ENCODE assay signal across 21 cellular contexts in the genomic region with DNA sequence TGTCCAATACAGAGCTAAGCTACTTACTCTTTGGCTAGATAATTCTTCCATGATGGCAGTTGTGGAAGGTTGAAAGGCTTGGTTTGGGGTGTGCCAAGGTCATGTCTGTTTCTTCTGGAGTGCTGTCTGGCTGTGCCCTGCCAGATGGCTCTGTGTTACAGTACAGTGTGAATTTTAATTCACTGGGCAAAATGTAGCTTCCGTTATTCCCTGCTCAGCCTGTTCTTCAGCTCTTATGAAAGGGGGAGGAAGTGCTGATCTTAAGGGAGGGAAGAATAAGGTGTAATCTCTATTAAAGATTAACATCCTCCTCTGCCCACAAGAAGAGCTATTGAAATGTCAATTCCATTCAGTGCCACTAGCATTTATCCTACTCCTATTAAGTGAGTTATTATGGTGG. TPM values are rescaled to one million over a fixed set of nuclear protein-coding genes. Genes with fewer than 3 reads are reported as not detected.
DNase-seq lines count a peak whose midpoint lies in the region; ATAC-seq and TF ChIP-seq lines count a peak whose summit lies in the region.
"Had no signal": no experiment of that assay in that cellular context is flagged by ENCODE, and none has a peak within 500 bp of the region (broad histone marks: within the 10 kb centered on the region; RNA-seq: fewer than 3 reads in every experiment).

No MANE protein-coding gene starts in this region.

- ATAC-seq in activated CD4-positive, alpha-beta T cell treated with anti-CD3 and anti-CD28 coated beads for 36 hours = no peak
- ATAC-seq in central memory CD8-positive, alpha-beta T cell (replicated peaks; ENCODE audit: extremely low read depth, poor library complexity, severe bottlenecking) = no peak
- no peak for ATAC-seq in HG02678 (IDR thresholded peaks at IDR 0.05; ENCODE audit: unreplicated experiment)
- ATAC-seq: naive thymus-derived CD8-positive, alpha-beta T cell had no signal

- H3K36me3 Mint-ChIP-seq in activated CD4-positive, alpha-beta T cell treated with anti-CD3 and anti-CD28 coated beads for 36 hours (ENCODE audit: low read depth) = peaks cover 56% of the 10 kb centered on the region
- peaks cover 39% of the 10 kb centered on the region for H3K36me3 Mint-ChIP-seq in central memory CD8-positive, alpha-beta T cell (ENCODE audit: insufficient read depth)
- peaks cover 68% of the 10 kb centered on the region for H3K36me3 Mint-ChIP-seq in nephron (ENCODE audit: low read depth)
- H3K36me3 Mint-ChIP-seq in activated CD4-positive, alpha-beta memory T cell treated with anti-CD3 and anti-CD28 coated beads for 36 hours = peaks cover 68% of the 10 kb centered on the region

- peaks cover 79% of the 10 kb centered on the region for H4K20me1 ChIP-seq in PC-9 (ENCODE audit: insufficient read depth)

- BruUV-seq in PC-9 (replicated peaks; lab: Mats Ljungman, UMichigan) = no TSS peak

- no peak overlapping the region for H3K27ac ChIP-seq in PC-9
- H3K27ac ChIP-seq: BLaER1 treated with 17β-estradiol and CSF1 and Interleukin-3, amounts not matched to agents 10 nM and 100 nM; skin epidermis; upper lobe of left lung had no signal

- H3F3A ChIP-seq in PC-9 (ENCODE audit: insufficient read depth, low read depth) = peaks cover 24% of the 10 kb centered on the region

- H3K27me3 ChIP-seq in PC-9 (ENCODE audit: insufficient read depth, low read depth) = no peaks in the 10 kb centered on the region
- H3K27me3 ChIP-seq: BLaER1 treated with 17β-estradiol and CSF1 and Interleukin-3, amounts not matched to agents 10 nM and 100 nM; upper lobe of left lung had no signal

- no peak overlapping the region for H3K4me3 Mint-ChIP-seq in activated CD4-positive, alpha-beta T cell treated with anti-CD3 and anti-CD28 coated beads for 36 hours
- H3K4me3 Mint-ChIP-seq in central memory CD8-positive, alpha-beta T cell = no peak overlapping the region
- H3K4me3 Mint-ChIP-seq in nephron = no peak overlapping the region
- no peak overlapping the region for H3K4me3 Mint-ChIP-seq in activated CD4-positive, alpha-beta memory T cell treated with anti-CD3 and anti-CD28 coated beads for 36 hours
- H3K4me3 Mint-ChIP-seq: naive thymus-derived CD8-positive, alpha-beta T cell had no signal

- CTCF ChIA-PET in activated CD4-positive, alpha-beta T cell treated with anti-CD3 and anti-CD28 coated beads for 36 hours (lab: Charles Lee) = interaction anchor here (0.6 to 8.4 kb wide), 5 partner anchors 12 to 504 kb away, joined by 3 to 88 read pairs (median 3); no protein-coding TSS in a partner anchor
- CTCF ChIA-PET in PC-9 (lab: Charles Lee) = no interaction called here
- CTCF ChIA-PET in activated CD4-positive, alpha-beta memory T cell treated with anti-CD3 and anti-CD28 coated beads for 36 hours (lab: Charles Lee) = interaction anchor here (3.1 kb wide), 1 partner anchor 506 kb away, joined by 16 read pairs; no protein-coding TSS in a partner anchor

- no peaks in the 10 kb centered on the region for H3K27me3 Mint-ChIP-seq in activated CD4-positive, alpha-beta T cell treated with anti-CD3 and anti-CD28 coated beads for 36 hours
- H3K27me3 Mint-ChIP-seq in central memory CD8-positive, alpha-beta T cell = no peaks in the 10 kb centered on the region
- no peaks in the 10 kb centered on the region for H3K27me3 Mint-ChIP-seq in nephron (ENCODE audit: low read depth)
- H3K27me3 Mint-ChIP-seq in activated CD4-positive, alpha-beta memory T cell treated with anti-CD3 and anti-CD28 coated beads for 36 hours = no peaks in the 10 kb centered on the region
- H3K27me3 Mint-ChIP-seq: naive thymus-derived CD8-positive, alpha-beta T cell; progenitor cell of endocrine pancreas had no signal

- no peak for TF ChIP-seq CTCF in nephron (IDR thresholded peaks at IDR 0.05; ENCODE audit: unreplicated experiment in 3 of 3)
- no peak for TF ChIP-seq CTCF in PC-9 (conservative IDR thresholded peaks at IDR 0.05)

- no peak overlapping the region for H3K4me3 ChIP-seq in PC-9
- H3K4me3 ChIP-seq: BLaER1 treated with 17β-estradiol and CSF1 and Interleukin-3, amounts not matched to agents 10 nM and 100 nM; skin epidermis; upper lobe of left lung had no signal

- H3K4me2 ChIP-seq in PC-9 = no peak overlapping the region
- H3K4me2 ChIP-seq: BLaER1 treated with 17β-estradiol and CSF1 and Interleukin-3, amounts not matched to agents 10 nM and 100 nM; SK-N-SH had no signal

- no peak for DNase-seq in activated CD4-positive, alpha-beta T cell treated with anti-CD3 and anti-CD28 coated beads for 36 hours
- DNase-seq in activated CD4-positive, alpha-beta T cell treated with anti-CD3 and anti-CD28 coated beads for 4 hours = no peak
- DNase-seq in HT-29 (ENCODE audit: low spot score) = peak; percentile 75
- DNase-seq in central memory CD8-positive, alpha-beta T cell (ENCODE audit: low spot score in 2 of 2) = no peak
- DNase-seq in PC-9 = no peak
- no peak for DNase-seq in activated CD4-positive, alpha-beta memory T cell treated with anti-CD3 and anti-CD28 coated beads for 36 hours
- DNase-seq: activated naive CD4-positive, alpha-beta T cell treated with Interleukin-2 at 50 U/mL for 16 hours; GF-D8; naive thymus-derived CD8-positive, alpha-beta T cell; NCI-H1092; NCI-H2081 treated with DMSO at 0.1 percent for 48 hours; NCI-H748 treated with DMSO at 0.1 percent for 48 hours; OCI-M1; SK-N-SH; stimulated activated CD4-positive, alpha-beta T cell treated with anti-CD3 and anti-CD28 coated beads, Interleukin-2, amount 100 ng/mL, for 48 hours; upper lobe of left lung had no signal

- no peaks in the 10 kb centered on the region for H3K9me2 ChIP-seq in PC-9 (ENCODE audit: insufficient read depth)
- H3K9me2 ChIP-seq: SK-N-SH had no signal

- POLR2A ChIA-PET in activated CD4-positive, alpha-beta T cell treated with anti-CD3 and anti-CD28 coated beads for 36 hours (lab: Charles Lee) = no interaction called here
- POLR2A ChIA-PET in PC-9 (lab: Charles Lee; ENCODE audit: unreplicated experiment) = interaction anchor here (0.6 kb wide), 1 partner anchor 1885 kb away, joined by 3 read pairs; no protein-coding TSS in a partner anchor
- POLR2A ChIA-PET in activated CD4-positive, alpha-beta memory T cell treated with anti-CD3 and anti-CD28 coated beads for 36 hours (lab: Charles Lee) = no interaction called here

- H3K27ac Mint-ChIP-seq in activated CD4-positive, alpha-beta T cell treated with anti-CD3 and anti-CD28 coated beads for 36 hours = peak overlapping the region; percentile 29
- peak overlapping the region; percentile 23 for H3K27ac Mint-ChIP-seq in central memory CD8-positive, alpha-beta T cell (ENCODE audit: low read depth)
- peak overlapping the region in 2 of 3 experiments; percentile 41 for H3K27ac Mint-ChIP-seq in nephron
- no peak overlapping the region for H3K27ac Mint-ChIP-seq in activated CD4-positive, alpha-beta memory T cell treated with anti-CD3 and anti-CD28 coated beads for 36 hours
- H3K27ac Mint-ChIP-seq: progenitor cell of endocrine pancreas had no signal

- intact Hi-C loops in activated CD4-positive, alpha-beta T cell treated with anti-CD3 and anti-CD28 coated beads for 36 hours (cut with DNase I, micrococcal nuclease) = loop anchor here in 1 of 2 experiments (10.0 kb wide), 1 partner anchor 311 kb away; no protein-coding TSS in a partner anchor
- intact Hi-C loops in PC-9 (cut with micrococcal nuclease; ENCODE audit: unreplicated experiment) = no loop called here
- intact Hi-C loops in activated CD4-positive, alpha-beta memory T cell treated with anti-CD3 and anti-CD28 coated beads for 36 hours (cut with micrococcal nuclease) = loop anchor here (10.0 kb wide), 1 partner anchor 331 kb away; a partner anchor contains a TSS

- H2AFZ ChIP-seq in PC-9 = no peak overlapping the region

- peaks cover 33% of the 10 kb centered on the region for H3K36me3 ChIP-seq in PC-9 (ENCODE audit: low read depth)

- no peaks in the 10 kb centered on the region for H3K4me1 ChIP-seq in PC-9 (replicated peaks; ENCODE audit: insufficient read depth)
- H3K4me1 ChIP-seq: upper lobe of left lung had no signal

- no peaks in the 10 kb centered on the region for H3K9me3 ChIP-seq in PC-9 (ENCODE audit: insufficient read depth, low read depth)
- H3K9me3 ChIP-seq: BLaER1 treated with 17β-estradiol and CSF1 and Interleukin-3, amounts not matched to agents 10 nM and 100 nM; SK-N-SH; upper lobe of left lung had no signal

- H3K79me2 ChIP-seq in PC-9 (ENCODE audit: low read depth) = peaks cover 5% of the 10 kb centered on the region; the same call in 1 of the 2 replicates

- peaks cover 7% of the 10 kb centered on the region for H3K4me1 Mint-ChIP-seq in activated CD4-positive, alpha-beta T cell treated with anti-CD3 and anti-CD28 coated beads for 36 hours
- no peaks in the 10 kb centered on the region for H3K4me1 Mint-ChIP-seq in central memory CD8-positive, alpha-beta T cell
- H3K4me1 Mint-ChIP-seq in nephron = no peaks in the 10 kb centered on the region
- peaks cover 3% of the 10 kb centered on the region for H3K4me1 Mint-ChIP-seq in activated CD4-positive, alpha-beta memory T cell treated with anti-CD3 and anti-CD28 coated beads for 36 hours (ENCODE audit: low read depth)

- H3K9me3 Mint-ChIP-seq in activated CD4-positive, alpha-beta T cell treated with anti-CD3 and anti-CD28 coated beads for 36 hours (ENCODE audit: low read depth) = no peaks in the 10 kb centered on the region
- H3K9me3 Mint-ChIP-seq in central memory CD8-positive, alpha-beta T cell = no peaks in the 10 kb centered on the region
- no peaks in the 10 kb centered on the region for H3K9me3 Mint-ChIP-seq in nephron
- H3K9me3 Mint-ChIP-seq in activated CD4-positive, alpha-beta memory T cell treated with anti-CD3 and anti-CD28 coated beads for 36 hours = no peaks in the 10 kb centered on the region
- H3K9me3 Mint-ChIP-seq: naive thymus-derived CD8-positive, alpha-beta T cell had no signal

RNA-seq across cellular contexts. Expression of a gene that starts 52.2 kb away (rescaled TPM):
- total RNA-seq in activated CD4-positive, alpha-beta T cell treated with anti-CD3 and anti-CD28 coated beads for 36 hours = 100 to 1,000 TPM; 193 to 214 TPM
- 178 and 193 TPM in 2 replicates for total RNA-seq in HT-29 (2014; rRNA removed; shearing (Covaris generic))
- 219 and 273 TPM in 2 replicates for total RNA-seq in PC-9 (2021)
- 100 to 1,000 TPM; 208 to 235 TPM for total RNA-seq in activated CD4-positive, alpha-beta memory T cell treated with anti-CD3 and anti-CD28 coated beads for 36 hours
